In the genomic region with DNA sequence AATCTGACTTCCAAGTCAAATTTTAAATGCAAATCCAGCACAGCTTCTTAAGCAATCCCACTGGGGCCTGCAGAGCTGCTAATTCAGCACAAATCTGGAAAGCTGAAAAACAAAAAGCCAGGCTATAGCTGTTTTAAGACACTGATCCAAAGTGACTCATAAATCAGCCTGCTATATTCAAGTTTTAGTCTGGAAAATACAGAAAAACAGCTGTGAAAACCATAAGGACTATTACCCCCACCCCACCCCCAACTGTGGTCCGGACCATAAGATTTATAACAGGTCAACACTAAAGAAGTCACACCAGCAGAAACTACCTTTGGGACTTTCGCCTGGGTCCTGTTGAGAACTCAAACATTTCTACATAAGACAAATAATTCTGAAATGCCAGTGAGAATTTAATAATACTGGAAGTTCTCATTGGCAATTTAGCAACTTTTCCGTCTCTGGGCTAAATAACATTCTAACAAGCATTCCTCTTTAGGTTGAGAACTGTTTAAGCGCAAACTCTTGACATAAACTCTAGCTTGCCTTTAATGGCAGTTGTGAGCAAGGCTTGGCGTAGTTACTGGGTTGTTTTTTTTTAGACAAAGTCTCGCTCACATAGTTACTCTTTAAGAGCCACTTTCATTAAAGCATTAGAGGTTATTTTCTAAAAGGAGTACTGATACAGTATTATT, we compare ENCODE assay signal across 9 cellular contexts. TPM values are rescaled to one million over a fixed set of nuclear protein-coding genes. Genes with fewer than 3 reads are reported as not detected.
DNase-seq lines count a peak whose midpoint lies in the region; ATAC-seq and TF ChIP-seq lines count a peak whose summit lies in the region.
"Had no signal": no experiment of that assay in that cellular context is flagged by ENCODE, and none has a peak within 500 bp of the region (broad histone marks: within the 10 kb centered on the region; RNA-seq: fewer than 3 reads in every experiment).

No MANE protein-coding gene starts in this region.

- H3K4me3 ChIP-seq in dorsolateral prefrontal cortex (peak overlapping the region in 35 of 59 donors; percentile 1 to 93 (median 83)), mesodermal cell (ENCODE audit: extremely low read depth, insufficient read depth, low read length, poor library complexity, severe bottlenecking) (peak overlapping the region; percentile 80), upper lobe of left lung (peak overlapping the region in 3 of 4 donors; percentile 64 to 92 (median 83))

- no peak for TF ChIP-seq EP300 in upper lobe of left lung (IDR thresholded peaks at IDR 0.05)

- H3K27me3 ChIP-seq in dorsolateral prefrontal cortex (no peaks in the 10 kb centered on the region), upper lobe of left lung (no peaks in the 10 kb centered on the region)

- DNase-seq in NCI-H345 (lab: John Stamatoyannopoulos, UW) (peak; percentile 21), NCI-H345 treated with DMSO at 0.1 percent for 48 hours (lab: John Stamatoyannopoulos, UW; ENCODE audit: unreplicated experiment) (no peak), dorsolateral prefrontal cortex (no peak), upper lobe of left lung (no peak), pons (ENCODE audit: low spot score) (no peak), NCI-H2081 treated with DMSO at 0.1 percent for 48 hours (lab: John Stamatoyannopoulos, UW) (no peak)
- DNase-seq: KG1 had no signal

- H3K27ac ChIP-seq in dorsolateral prefrontal cortex (peak overlapping the region in 20 of 59 donors; percentile 3 to 93 (median 40)), mesodermal cell (ENCODE audit: low read depth, low read length, severe bottlenecking) (peak overlapping the region; percentile 60), upper lobe of left lung (peak overlapping the region; percentile 89 to 93 (median 91))

- no peak for TF ChIP-seq POLR2A in upper lobe of left lung (IDR thresholded peaks at IDR 0.05)

- TF ChIP-seq CTCF in dorsolateral prefrontal cortex (IDR thresholded peaks at IDR 0.05 in 54 of 56, conservative IDR thresholded peaks at IDR 0.05 in 2 of 56; ENCODE audit: low read depth in 1 of 56, partially characterized antibody in 56 of 56) (no peak), upper lobe of left lung (IDR thresholded peaks at IDR 0.05) (no peak)

- 67% methylated on average over 1 of the region's 6 CpGs; no CpG with 5 or more reads in 1 of the 2 experiments for WGBS in mesodermal cell (ENCODE audit: insufficient coverage in 2 of 2), 2 experiments
- 53 to 55% methylated on average over 6 of the region's 6 CpGs for WGBS in upper lobe of left lung, 2 donors

- peaks cover 20% of the 10 kb centered on the region for H3K4me1 ChIP-seq in mesodermal cell (ENCODE audit: control insufficient read depth, insufficient read depth, low read length, poor library complexity, severe bottlenecking)
- peaks cover 8 to 33% (median 11%) of the 10 kb centered on the region in 4 donors for H3K4me1 ChIP-seq in upper lobe of left lung

- intact Hi-C loops in dorsolateral prefrontal cortex (cut with DNase I) = no loop called here

- H3K9me3 ChIP-seq in mesodermal cell (ENCODE audit: control insufficient read depth, low read length) (no peaks in the 10 kb centered on the region), upper lobe of left lung (no peaks in the 10 kb centered on the region)

- H3K36me3 ChIP-seq in mesodermal cell (ENCODE audit: control insufficient read depth, insufficient read depth, low read length) (peaks cover 19% of the 10 kb centered on the region), upper lobe of left lung (peaks cover 0 to under 1% (median 0%) of the 10 kb centered on the region in 4 donors)

- ATAC-seq in upper lobe of left lung (ENCODE audit: low FRiP score in 2 of 2) (no peak), HG02852 (IDR thresholded peaks at IDR 0.05; ENCODE audit: unreplicated experiment) (no peak)

RNA-seq across cellular contexts. Expression of a gene that starts 3.3 kb away (rescaled TPM):
- total RNA-seq in dorsolateral prefrontal cortex (10 to 100 TPM in 58 of 120 experiments, 1 to 10 TPM in 62; 3.5 to 26.0 (median 9.9) TPM), upper lobe of left lung (10 to 100 TPM; 18.3 to 91.8 (median 33.1) TPM)
- polyA plus RNA-seq in mesodermal cell (2013, experiment 1 of 2) = 32.8 TPM
- polyA plus RNA-seq in mesodermal cell (2013, experiment 2 of 2) = 24.2 TPM
